ENCODE assay signal across 1 cellular context in genomic region chr9:75039804-75040203, GRCh38.
TF ChIP-seq lines count a peak whose summit lies in the region.

No MANE protein-coding gene starts in this region.

TF ChIP-seq in GM23338, 12 proteins besides CTCF, POLR2A, EP300 and RAD21:
- TF ChIP-seq CREB1 (CRISPR knock-in tag; IDR thresholded peaks at IDR 0.05; ENCODE audit: low read depth) (no peak), STAT1 (IDR thresholded peaks at IDR 0.05; ENCODE audit: unreplicated experiment) (no peak), EZH2 (IDR thresholded peaks at IDR 0.05; ENCODE audit: low read depth, unreplicated experiment) (no peak)
TF ChIP-seq in GM23338: peak in this region for 0.
